In the genomic region with DNA sequence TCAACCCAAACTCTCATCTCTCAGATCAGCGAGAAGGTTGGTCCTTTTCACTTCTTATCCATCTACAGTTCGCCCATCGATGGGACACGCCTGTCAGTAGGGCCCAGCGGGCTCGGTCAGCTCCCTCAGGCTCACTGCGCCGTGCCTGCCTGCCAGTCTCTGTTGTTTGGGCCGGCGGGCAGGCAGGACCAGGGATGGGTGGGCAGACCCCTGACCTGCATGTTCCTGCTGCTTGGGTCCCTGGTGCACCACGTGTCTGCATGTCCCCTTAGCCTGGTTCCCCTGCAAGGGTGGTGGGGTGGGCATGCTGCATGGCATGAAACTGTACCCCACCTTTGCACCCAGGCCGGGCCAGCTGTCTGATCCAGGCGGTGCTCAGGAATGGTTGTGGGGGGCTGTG, we compare ENCODE assay signal across 24 cellular contexts. TPM values are rescaled to one million over a fixed set of nuclear protein-coding genes. Genes with fewer than 3 reads are reported as not detected.
DNase-seq lines count a peak whose midpoint lies in the region; ATAC-seq lines count a peak whose summit lies in the region.
"Had no signal": no experiment of that assay in that cellular context is flagged by ENCODE, and none has a peak within 500 bp of the region (broad histone marks: within the 10 kb centered on the region; RNA-seq: fewer than 3 reads in every experiment).

No MANE protein-coding gene starts in this region.

- no peak overlapping the region for H2BK15ac ChIP-seq in neuronal stem cell (ENCODE audit: low read length)

- no peaks in the 10 kb centered on the region for H3K27me3 ChIP-seq in neuronal stem cell (ENCODE audit: control insufficient read depth in 3 of 3, insufficient read depth in 3 of 3, low read depth in 1 of 3, low read length in 3 of 3)
- H3K27me3 ChIP-seq: adrenal gland, brain microvascular endothelial cell, thyroid gland had no signal

- H2AK5ac ChIP-seq in neuronal stem cell (ENCODE audit: low read depth, low read length): peak overlapping the region; percentile 67

- peak overlapping the region; percentile 76 for H2BK5ac ChIP-seq in neuronal stem cell (ENCODE audit: low read length)

- no peak overlapping the region for H2BK12ac ChIP-seq in neuronal stem cell (ENCODE audit: low read length)

- no peak overlapping the region for H4K91ac ChIP-seq in neuronal stem cell (ENCODE audit: low read depth, low read length, poor library complexity)

- H3K23ac ChIP-seq in neuronal stem cell (ENCODE audit: low read depth, low read length, poor library complexity): peak overlapping the region; percentile 25

- no peak overlapping the region for H2AFZ ChIP-seq in neuronal stem cell (ENCODE audit: low read length)

- H3K27ac ChIP-seq in cingulate gyrus (ENCODE audit: low read depth, low read length): peak overlapping the region; percentile 5
- no peak overlapping the region for H3K27ac ChIP-seq in neuronal stem cell (replicated peaks; ENCODE audit: low read length)
- H3K27ac ChIP-seq: adrenal gland, brain microvascular endothelial cell, SK-N-MC, thyroid gland had no signal

- H3K4me1 ChIP-seq in neuronal stem cell (ENCODE audit: control insufficient read depth in 2 of 2, insufficient read depth in 1 of 2, low read depth in 1 of 2, low read length in 2 of 2): peaks cover 4 to 7% of the 10 kb centered on the region in 2 donors
- H3K4me1 ChIP-seq: adrenal gland, prostate gland had no signal

- H3K4me1 Mint-ChIP-seq in stimulated activated naive CD8-positive, alpha-beta T cell treated with anti-CD3 and anti-CD28 coated beads, Interleukin-15, Interleukin-2, amounts not matched to agents 100 ng/mL and 50 ng/mL, for 24 hours (ENCODE audit: low read depth): peaks cover 6% of the 10 kb centered on the region
- H3K4me1 Mint-ChIP-seq in stimulated activated naive CD8-positive, alpha-beta T cell treated with anti-CD3 and anti-CD28 coated beads, Interleukin-15, amount 100 ng/mL, for 72 hours: peaks cover 10% of the 10 kb centered on the region

- no peaks in the 10 kb centered on the region for H3K9me3 Mint-ChIP-seq in stimulated activated naive CD8-positive, alpha-beta T cell treated with anti-CD3 and anti-CD28 coated beads, Interleukin-15, Interleukin-2, amounts not matched to agents 100 ng/mL and 50 ng/mL, for 24 hours
- no peaks in the 10 kb centered on the region for H3K9me3 Mint-ChIP-seq in stimulated activated naive CD8-positive, alpha-beta T cell treated with anti-CD3 and anti-CD28 coated beads, Interleukin-15, amount 100 ng/mL, for 72 hours
- H3K9me3 Mint-ChIP-seq: activated CD4-positive, alpha-beta memory T cell treated with anti-CD3 and anti-CD28 coated beads for 36 hours had no signal

- H3K9ac ChIP-seq in neuronal stem cell (ENCODE audit: low read depth, low read length, poor library complexity): peak overlapping the region; percentile 78

- no CpG with 5 or more reads among the region's 13 CpGs for WGBS in neuronal stem cell (ENCODE audit: extremely low coverage in 2 of 2, insufficient read length in 2 of 2, insufficient replicate concordance in 1 of 2), 2 donors

- H3K9me3 ChIP-seq in neuronal stem cell (replicated peaks in 1 of 2; ENCODE audit: control insufficient read depth in 2 of 2, insufficient read depth in 1 of 2, low read depth in 1 of 2, low read length in 2 of 2): no peaks in the 10 kb centered on the region
- H3K9me3 ChIP-seq: adrenal gland, prostate gland, thyroid gland had no signal

- ATAC-seq in stimulated activated naive CD8-positive, alpha-beta T cell treated with anti-CD3 and anti-CD28 coated beads, Interleukin-15, amount 100 ng/mL, for 72 hours: no peak
- ATAC-seq in HG02885 (IDR thresholded peaks at IDR 0.05; ENCODE audit: poor library complexity, unreplicated experiment): no peak
- ATAC-seq in GM21528 (IDR thresholded peaks at IDR 0.05; ENCODE audit: low FRiP score, unreplicated experiment): no peak

- peaks cover 3% of the 10 kb centered on the region for H3K79me1 ChIP-seq in neuronal stem cell (ENCODE audit: low read depth, low read length)

- H3K4me3 ChIP-seq in neuronal stem cell (ENCODE audit: low read length in 2 of 2): no peak overlapping the region
- H3K4me3 ChIP-seq: adrenal gland, prostate gland, SK-N-MC, thyroid gland had no signal

- no peak overlapping the region for H3K4me2 ChIP-seq in neuronal stem cell (ENCODE audit: insufficient read depth, low read length, poor library complexity, severe bottlenecking)

- no peak overlapping the region for H3K14ac ChIP-seq in neuronal stem cell (ENCODE audit: low read length)

- no peak overlapping the region for H4K8ac ChIP-seq in neuronal stem cell (ENCODE audit: low read depth, low read length)

- no peak overlapping the region for H3K4me3 Mint-ChIP-seq in stimulated activated naive CD8-positive, alpha-beta T cell treated with anti-CD3 and anti-CD28 coated beads, Interleukin-15, Interleukin-2, amounts not matched to agents 100 ng/mL and 50 ng/mL, for 24 hours
- no peak overlapping the region for H3K4me3 Mint-ChIP-seq in stimulated activated naive CD8-positive, alpha-beta T cell treated with anti-CD3 and anti-CD28 coated beads, Interleukin-15, amount 100 ng/mL, for 72 hours
- H3K4me3 Mint-ChIP-seq: activated CD4-positive, alpha-beta memory T cell treated with anti-CD3 and anti-CD28 coated beads for 36 hours had no signal

- no peaks in the 10 kb centered on the region for H3K36me3 Mint-ChIP-seq in stimulated activated naive CD8-positive, alpha-beta T cell treated with anti-CD3 and anti-CD28 coated beads, Interleukin-15, Interleukin-2, amounts not matched to agents 100 ng/mL and 50 ng/mL, for 24 hours (ENCODE audit: low read depth)
- H3K36me3 Mint-ChIP-seq: activated CD4-positive, alpha-beta memory T cell treated with anti-CD3 and anti-CD28 coated beads for 36 hours had no signal

- no peak overlapping the region for H2BK120ac ChIP-seq in neuronal stem cell (ENCODE audit: low read depth, low read length)

- intact Hi-C loops in posterior cingulate gyrus (cut with DNase I): no loop called here

- DNase-seq in stimulated activated naive CD8-positive, alpha-beta T cell treated with anti-CD3 and anti-CD28 coated beads, Interleukin-15, amount 100 ng/mL, for 72 hours: no peak
- DNase-seq in neuronal stem cell (ENCODE audit: low spot score): no peak
- DNase-seq in posterior cingulate gyrus: no peak
- no peak for DNase-seq in NCI-H187 (lab: John Stamatoyannopoulos, UW)
- DNase-seq: activated CD4-positive, alpha-beta memory T cell treated with anti-CD3 and anti-CD28 coated beads for 36 hours; activated gamma-delta T cell; activated T-cell treated with anti-CD3 and anti-CD28 coated beads for 4 hours; adrenal gland; brain microvascular endothelial cell; effector memory CD4-positive, alpha-beta T cell; foreskin fibroblast; HCEC 1CT; Karpas-422; left cardiac atrium; MV-4-11; stimulated activated CD4-positive, alpha-beta T cell treated with anti-CD3 and anti-CD28 coated beads, Interleukin-4, amount 100 ng/mL, for 4 hours; stimulated activated naive CD4-positive, alpha-beta T cell; thyroid gland had no signal

- H3K4ac ChIP-seq in neuronal stem cell (ENCODE audit: low read length): no peak overlapping the region

- peaks cover 35 to 45% of the 10 kb centered on the region in 2 donors for H3K36me3 ChIP-seq in neuronal stem cell (replicated peaks in 1 of 2; ENCODE audit: control insufficient read depth in 2 of 2, insufficient read depth in 2 of 2, low read length in 2 of 2)
- H3K36me3 ChIP-seq: adrenal gland had no signal

- peak overlapping the region; percentile 19 for H3K18ac ChIP-seq in neuronal stem cell (ENCODE audit: low read length)

- H3K27ac Mint-ChIP-seq in stimulated activated naive CD8-positive, alpha-beta T cell treated with anti-CD3 and anti-CD28 coated beads, Interleukin-15, Interleukin-2, amounts not matched to agents 100 ng/mL and 50 ng/mL, for 24 hours: peak overlapping the region; percentile 32
- H3K27ac Mint-ChIP-seq in stimulated activated naive CD8-positive, alpha-beta T cell treated with anti-CD3 and anti-CD28 coated beads, Interleukin-15, amount 100 ng/mL, for 72 hours: peak overlapping the region in 1 of 2 donors; percentile 61
- H3K27ac Mint-ChIP-seq: activated CD4-positive, alpha-beta memory T cell treated with anti-CD3 and anti-CD28 coated beads for 36 hours had no signal

- no peaks in the 10 kb centered on the region for H3K27me3 Mint-ChIP-seq in stimulated activated naive CD8-positive, alpha-beta T cell treated with anti-CD3 and anti-CD28 coated beads, Interleukin-15, Interleukin-2, amounts not matched to agents 100 ng/mL and 50 ng/mL, for 24 hours
- no peaks in the 10 kb centered on the region for H3K27me3 Mint-ChIP-seq in stimulated activated naive CD8-positive, alpha-beta T cell treated with anti-CD3 and anti-CD28 coated beads, Interleukin-15, amount 100 ng/mL, for 72 hours
- H3K27me3 Mint-ChIP-seq: activated CD4-positive, alpha-beta memory T cell treated with anti-CD3 and anti-CD28 coated beads for 36 hours had no signal

RNA-seq across cellular contexts. Expression of a gene that starts 52.4 kb away (rescaled TPM):
- 62.9 TPM for polyA plus RNA-seq in neuronal stem cell (2013, experiment 1 of 2)
- 64.0 TPM for polyA plus RNA-seq in neuronal stem cell (2013, experiment 2 of 2)
